In genomic region chr2:116413659-116414058, GRCh38 we compare ENCODE assay signal across 1 cellular context.
TF ChIP-seq lines count a peak whose summit lies in the region.

No MANE protein-coding gene starts in this region.

TF ChIP-seq in H1, 55 proteins besides CTCF, POLR2A, EP300 and RAD21:
- TF ChIP-seq SP1 (IDR thresholded peaks at IDR 0.05; ENCODE audit: low read depth, low read length), result no peak
- TF ChIP-seq CBX8 (IDR thresholded peaks at IDR 0.05; ENCODE audit: borderline replicate concordance, low read depth, low read length), result no peak
- TF ChIP-seq ATF2 (IDR thresholded peaks at IDR 0.05; ENCODE audit: low read length), result no peak
- no peak for TF ChIP-seq CHD1 (IDR thresholded peaks at IDR 0.05; ENCODE audit: low read depth, low read length)
- TF ChIP-seq CREB1 (IDR thresholded peaks at IDR 0.05), result no peak
- no peak for TF ChIP-seq RXRA (IDR thresholded peaks at IDR 0.05; ENCODE audit: insufficient read depth, low read depth, low read length)
- no peak for TF ChIP-seq SRF (IDR thresholded peaks at IDR 0.05; ENCODE audit: low read depth, low read length)
- TF ChIP-seq KDM1A (IDR thresholded peaks at IDR 0.05; ENCODE audit: borderline replicate concordance, low read length), result no peak
- no peak for TF ChIP-seq TAF1 (IDR thresholded peaks at IDR 0.05; ENCODE audit: low read depth, low read length)
- TF ChIP-seq BRCA1 (IDR thresholded peaks at IDR 0.05; ENCODE audit: low read depth, low read length), result no peak
- TF ChIP-seq CBX5 (IDR thresholded peaks at IDR 0.05; ENCODE audit: low read depth, low read length), result no peak
